8 cellular contexts compared by ENCODE assay signal in genomic region chr2:33599175-33599942, GRCh38. TPM values are rescaled to one million over a fixed set of nuclear protein-coding genes. Genes with fewer than 3 reads are reported as not detected.
DNase-seq lines count a peak whose midpoint lies in the region; ATAC-seq and TF ChIP-seq lines count a peak whose summit lies in the region.

FAM98A (minus strand) TSS chr2:33599299; CDS start chr2:33599221, 78 bp downstream.

- no peaks in the 10 kb centered on the region for H3K27me3 ChIP-seq in OCI-LY3 (ENCODE audit: low read depth, low read length)

- ATAC-seq in GM21515 (IDR thresholded peaks at IDR 0.05; ENCODE audit: unreplicated experiment), result peak; percentile 95

- H3K27ac ChIP-seq in OCI-LY3 (ENCODE audit: low read length), result peak within 1 kb of the TSS; percentile 69

- H3K4me3 Mint-ChIP-seq in endothelial cell (ENCODE audit: unreplicated experiment), result peak within 1 kb of the TSS; percentile 95
- peak within 1 kb of the TSS; percentile 90 for H3K4me3 Mint-ChIP-seq in mesothelial cell of epicardium

- peaks cover 8% of the 10 kb centered on the region for H3K36me3 ChIP-seq in OCI-LY3 (replicated peaks; ENCODE audit: low read depth, low read length)

- H3K36me3 Mint-ChIP-seq in endothelial cell (ENCODE audit: low read depth, unreplicated experiment), result peaks cover 9% of the 10 kb centered on the region
- H3K36me3 Mint-ChIP-seq in mesothelial cell of epicardium, result peaks cover 6% of the 10 kb centered on the region

- H3K4me1 Mint-ChIP-seq in endothelial cell (ENCODE audit: unreplicated experiment) (peaks cover 18% of the 10 kb centered on the region), mesothelial cell of epicardium (peaks cover 15% of the 10 kb centered on the region)

- peak within 1 kb of the TSS; percentile 91 for H3K4me2 ChIP-seq in OCI-LY3 (ENCODE audit: low read length)

- H3K9me3 Mint-ChIP-seq in endothelial cell (ENCODE audit: unreplicated experiment) (no peaks in the 10 kb centered on the region), mesothelial cell of epicardium (no peaks in the 10 kb centered on the region)

- H2AFZ ChIP-seq in OCI-LY3 (ENCODE audit: low read depth, low read length), result peak within 1 kb of the TSS; percentile 88

- DNase-seq in DMS 273 (lab: John Stamatoyannopoulos, UW; ENCODE audit: unreplicated experiment) (peak; percentile 100), HuH-7 (ENCODE audit: low spot score) (peak; percentile 83), endothelial cell (ENCODE audit: low spot score) (peak; percentile 99), mesothelial cell of epicardium (ENCODE audit: low spot score in 2 of 2, unreplicated experiment in 2 of 2) (peak; percentile 99)
- peak; percentile 99 for DNase-seq in activated CD8-positive, alpha-beta memory T cell treated with anti-CD3 and anti-CD28 coated beads, Interleukin-2, amount 50 U/mL, for 48 hours
- DNase-seq in stimulated activated CD8-positive, alpha-beta memory T cell treated with anti-CD3 and anti-CD28 coated beads, Interleukin-15, amount 100 ng/mL, for 48 hours (ENCODE audit: low read depth in 2 of 2), result peak; percentile 99

- H4K20me1 ChIP-seq in OCI-LY3 (ENCODE audit: insufficient read depth, low read length), result peaks cover 4% of the 10 kb centered on the region; the same call in 1 of the 2 replicates

- no peaks in the 10 kb centered on the region for H3K9me3 ChIP-seq in OCI-LY3 (ENCODE audit: insufficient read depth, low read length)

- peak within 1 kb of the TSS; percentile 87 for H3K9ac ChIP-seq in OCI-LY3 (ENCODE audit: low read length)

- peak within 1 kb of the TSS; percentile 88 for H3K4me3 ChIP-seq in OCI-LY3 (ENCODE audit: low read length)

- peak; percentile 19; the same call in 1 of the 2 replicates for TF ChIP-seq CTCF in OCI-LY3 (IDR thresholded peaks at IDR 0.05; ENCODE audit: low read depth, low read length)
- TF ChIP-seq CTCF in endothelial cell (IDR thresholded peaks at IDR 0.05; ENCODE audit: unreplicated experiment), result no peak
- no peak for TF ChIP-seq CTCF in mesothelial cell of epicardium (IDR thresholded peaks at IDR 0.05; ENCODE audit: unreplicated experiment)

- peaks cover 12% of the 10 kb centered on the region for H3K4me1 ChIP-seq in OCI-LY3 (ENCODE audit: low read length)

- peaks cover 4% of the 10 kb centered on the region for H3K27me3 Mint-ChIP-seq in endothelial cell (ENCODE audit: unreplicated experiment)
- H3K27me3 Mint-ChIP-seq in mesothelial cell of epicardium (ENCODE audit: low read depth), result no peaks in the 10 kb centered on the region

- H3K27ac Mint-ChIP-seq in endothelial cell (ENCODE audit: unreplicated experiment), result peak within 1 kb of the TSS; percentile 95
- H3K27ac Mint-ChIP-seq in mesothelial cell of epicardium, result peak within 1 kb of the TSS; percentile 97

- peaks cover 45% of the 10 kb centered on the region for H3K79me2 ChIP-seq in OCI-LY3 (ENCODE audit: low read length)

RNA-seq across cellular contexts. Expression of gene FAM98A, which starts in this region (rescaled TPM):
- 47.9 TPM for total RNA-seq in endothelial cell (ENCODE audit: unreplicated experiment)
- 29.4 to 33.2 TPM (median 32.8 TPM) in 3 replicates for total RNA-seq in mesothelial cell of epicardium

Comparison
In these comparisons a context has a peak if more than half of its experiments do, and no peak if none do; other contexts are left out.
1. Peak in every context shown above with its lines: DNase-seq, ATAC-seq, H3K4me3 ChIP-seq and H3K27ac ChIP-seq.